8 cellular contexts compared by ENCODE assay signal in genomic region chr1:44819594-44820327, GRCh38. TPM values are rescaled to one million over a fixed set of nuclear protein-coding genes. Genes with fewer than 3 reads are reported as not detected.
DNase-seq lines count a peak whose midpoint lies in the region; ATAC-seq and TF ChIP-seq lines count a peak whose summit lies in the region.

No MANE protein-coding gene starts in this region.

- TF ChIP-seq POLR2A in ovary (IDR thresholded peaks at IDR 0.05): peak; percentile 83

- peaks cover 0 to 1% (median 0%) of the 10 kb centered on the region in 8 donors for H3K9me3 Mint-ChIP-seq in CD4-positive, alpha-beta memory T cell
- no peaks in the 10 kb centered on the region for H3K9me3 Mint-ChIP-seq in activated naive CD8-positive, alpha-beta T cell (ENCODE audit: low read depth)

- peak; percentile 2 for TF ChIP-seq EP300 in ovary (IDR thresholded peaks at IDR 0.05)

- CTCF ChIA-PET in CD4-positive, alpha-beta memory T cell (lab: Charles Lee; ENCODE audit: partially characterized antibody): interaction anchor here (0.8 to 7.3 kb wide), 12 partner anchors 13 to 483 kb away, joined by 3 to 174 read pairs (median 4); partner anchors contain the start of genes BEST4, BTBD19, DYNLT4 and PLK3

- no peaks in the 10 kb centered on the region for H3K36me3 ChIP-seq in CD4-positive, alpha-beta memory T cell (ENCODE audit: insufficient read depth, low read length)
- H3K36me3 ChIP-seq in ovary: no peaks in the 10 kb centered on the region
- H3K36me3 ChIP-seq in tibial artery: peaks cover 0 to 12% (median 0%) of the 10 kb centered on the region in 3 donors

- ATAC-seq in GM19452 (IDR thresholded peaks at IDR 0.05; ENCODE audit: unreplicated experiment) (peak; percentile 80), HG03571 (IDR thresholded peaks at IDR 0.05; ENCODE audit: unreplicated experiment) (peak; percentile 75)

- H3K4me3 Mint-ChIP-seq in CD4-positive, alpha-beta memory T cell: peak overlapping the region; percentile 91 to 96 (median 95)
- peak overlapping the region; percentile 90 for H3K4me3 Mint-ChIP-seq in activated naive CD8-positive, alpha-beta T cell

- H3K4me1 Mint-ChIP-seq in CD4-positive, alpha-beta memory T cell: peaks cover 22 to 57% (median 35%) of the 10 kb centered on the region in 4 donors
- peaks cover 42% of the 10 kb centered on the region for H3K4me1 Mint-ChIP-seq in activated naive CD8-positive, alpha-beta T cell (ENCODE audit: low read depth)

- no peaks in the 10 kb centered on the region for H3K27me3 ChIP-seq in CD4-positive, alpha-beta memory T cell (ENCODE audit: insufficient read depth, low read length)
- H3K27me3 ChIP-seq in ovary (no peaks in the 10 kb centered on the region), tibial artery (no peaks in the 10 kb centered on the region)

- POLR2A ChIA-PET in CD4-positive, alpha-beta memory T cell (lab: Charles Lee; ENCODE audit: partially characterized antibody): interaction anchor here (0.6 to 22.2 kb wide), 30 partner anchors 10 to 866 kb away, joined by 3 to 1564 read pairs (median 6); partner anchors contain the start of genes BEST4, BTBD19, DYNLT4 and EIF2B3

- peaks cover 33% of the 10 kb centered on the region for H3K4me1 ChIP-seq in CD4-positive, alpha-beta memory T cell (ENCODE audit: insufficient read depth, low read length)
- H3K4me1 ChIP-seq in ovary (ENCODE audit: insufficient read depth): peaks cover 3% of the 10 kb centered on the region
- peaks cover 0 to 27% (median 18%) of the 10 kb centered on the region in 4 donors for H3K4me1 ChIP-seq in tibial artery

- H3K9me3 ChIP-seq in CD4-positive, alpha-beta memory T cell (ENCODE audit: control insufficient read depth in 1 of 2, low read length in 2 of 2): no peaks in the 10 kb centered on the region
- H3K9me3 ChIP-seq in ovary (no peaks in the 10 kb centered on the region), tibial artery (no peaks in the 10 kb centered on the region)

- H3K27ac Mint-ChIP-seq in CD4-positive, alpha-beta memory T cell: peak overlapping the region; percentile 100
- H3K27ac Mint-ChIP-seq in activated naive CD8-positive, alpha-beta T cell: peak overlapping the region; percentile 100

- H3K4me3 ChIP-seq in CD4-positive, alpha-beta memory T cell (ENCODE audit: low read length in 2 of 2): peak overlapping the region; percentile 74 to 86
- H3K4me3 ChIP-seq in ovary: peak overlapping the region; percentile 51
- H3K4me3 ChIP-seq in tibial artery: peak overlapping the region; percentile 57 to 76

- 2 to 11% (median 3%) methylated on average over 33 to 34 of the region's 34 CpGs for WGBS in ovary, 3 donors

- no peaks in the 10 kb centered on the region for H3K27me3 Mint-ChIP-seq in CD4-positive, alpha-beta memory T cell
- no peaks in the 10 kb centered on the region for H3K27me3 Mint-ChIP-seq in activated naive CD8-positive, alpha-beta T cell

- peak overlapping the region; percentile 88 for H3K27ac ChIP-seq in CD4-positive, alpha-beta memory T cell (ENCODE audit: low read depth, low read length)
- peak overlapping the region; percentile 62 to 93 for H3K27ac ChIP-seq in ovary
- H3K27ac ChIP-seq in tibial artery: peak overlapping the region; percentile 98 to 99

- DNase-seq in CD4-positive, alpha-beta memory T cell: peak; percentile 83 to 90 (median 88)
- DNase-seq in SK-MEL-5 (ENCODE audit: low read depth, low spot score) (peak; percentile 95), head of caudate nucleus (peak in 41 of 42 donors; percentile 45 to 85 (median 67)), ovary (peak; percentile 78 to 85 (median 80)), tibial artery (peak; percentile 88 to 91)

- in situ Hi-C loops in SK-MEL-5 (cut with HindIII; ENCODE audit: low pct_unique_long_range_greater_than_20kb, low sequenced_read_pairs): no loop called here

- intact Hi-C loops in CD4-positive, alpha-beta memory T cell (cut with micrococcal nuclease): loop anchor here (1.0 to 2.0 kb wide), 4 partner anchors 10 to 88 kb away; partner anchors contain the start of gene RNU5D-1
- intact Hi-C loops in head of caudate nucleus (cut with DNase I) (loop anchor here (2.0 kb wide), 1 partner anchor 19 kb away; the partner anchor contains the start of gene PLK3), ovary (cut with DNase I) (loop anchor here in 1 of 4 donors (5.0 kb wide), 1 partner anchor 32 kb away; the partner anchor contains the start of gene BEST4), tibial artery (cut with DNase I; ENCODE audit: low total_unique reads) (no loop called here)

- H3K36me3 Mint-ChIP-seq in CD4-positive, alpha-beta memory T cell: peaks cover 0 to 5% of the 10 kb centered on the region in 2 donors
- peaks cover 3% of the 10 kb centered on the region for H3K36me3 Mint-ChIP-seq in activated naive CD8-positive, alpha-beta T cell

- TF ChIP-seq CTCF in ovary (IDR thresholded peaks at IDR 0.05) (peak in 1 of 3 donors; percentile 13), tibial artery (IDR thresholded peaks at IDR 0.05) (peak in 1 of 2 experiments; percentile 8)

RNA-seq across cellular contexts. Expression of gene BTBD19, which starts 11.4 kb away (rescaled TPM):
- total RNA-seq in CD4-positive, alpha-beta memory T cell: 10 to 100 TPM; 14.8 to 16.8 TPM
- under 1 TPM; 0.25 to 0.26 TPM for polyA plus RNA-seq in CD4-positive, alpha-beta memory T cell
- total RNA-seq in SK-MEL-5 (2014; rRNA removed; shearing (Covaris generic)): 0.69 TPM in 1 of 2 replicates, not detected in the other
- 0.77 and 0.94 TPM in 2 replicates for polyA plus RNA-seq in SK-MEL-5 (2015; cell fraction: cytosol; rRNA removed)
- 4.6 and 11.6 TPM in 2 replicates for polyA plus RNA-seq in SK-MEL-5 (2015; cell fraction: nucleus; rRNA removed)
- 10 to 100 TPM in 5 of 7 donors, 1 to 10 TPM in 2; 7.7 to 24.3 (median 19.4) TPM for total RNA-seq in ovary
- 1 to 10 TPM; 7.1 to 8.5 TPM for polyA plus RNA-seq in ovary

RNA-seq across cellular contexts. Expression of gene DYNLT4, which starts 12.6 kb away (rescaled TPM):
- total RNA-seq in CD4-positive, alpha-beta memory T cell: under 1 TPM in 1 of 2 experiments, not detected in 1; 0.47 TPM
- 1 to 10 TPM; 1.0 to 1.6 TPM for polyA plus RNA-seq in CD4-positive, alpha-beta memory T cell
- not detected in 2 replicates for total RNA-seq in SK-MEL-5 (2014; rRNA removed; shearing (Covaris generic))
- 0.64 and 0.87 TPM in 2 replicates for polyA plus RNA-seq in SK-MEL-5 (2015; cell fraction: cytosol; rRNA removed)
- not detected in 2 replicates for polyA plus RNA-seq in SK-MEL-5 (2015; cell fraction: nucleus; rRNA removed)
- total RNA-seq in ovary: 10 to 100 TPM in 1 of 7 donors, 1 to 10 TPM in 2, under 1 TPM in 4; 0.35 to 23.7 (median 0.84) TPM
- under 1 TPM in 1 of 2 donors, not detected in 1; 0.22 TPM for polyA plus RNA-seq in ovary

RNA-seq across cellular contexts. Expression of gene PLK3, which starts 19.6 kb away (rescaled TPM):
- 100 to 1,000 TPM; 151 to 153 TPM for total RNA-seq in CD4-positive, alpha-beta memory T cell
- 10 to 100 TPM; 37.3 to 43.7 TPM for polyA plus RNA-seq in CD4-positive, alpha-beta memory T cell
- 3.4 and 5.0 TPM in 2 replicates for total RNA-seq in SK-MEL-5 (2014; rRNA removed; shearing (Covaris generic))
- 11.9 and 14.0 TPM in 2 replicates for polyA plus RNA-seq in SK-MEL-5 (2015; cell fraction: cytosol; rRNA removed)
- polyA plus RNA-seq in SK-MEL-5 (2015; cell fraction: nucleus; rRNA removed): 48.2 and 66.3 TPM in 2 replicates
- 10 to 100 TPM; 12.3 to 68.6 (median 25.2) TPM for total RNA-seq in ovary
- polyA plus RNA-seq in ovary: 1 to 10 TPM; 4.2 to 9.7 TPM

RNA-seq across cellular contexts. Expression of gene PTCH2, which starts 23.3 kb away (rescaled TPM):
- 1 to 10 TPM; 1.3 to 1.4 TPM for total RNA-seq in CD4-positive, alpha-beta memory T cell
- under 1 TPM in 1 of 2 donors, not detected in 1; 0.20 TPM for polyA plus RNA-seq in CD4-positive, alpha-beta memory T cell
- total RNA-seq in SK-MEL-5 (2014; rRNA removed; shearing (Covaris generic)): 0.03 TPM in 1 of 2 replicates, not detected in the other
- polyA plus RNA-seq in SK-MEL-5 (2015; cell fraction: cytosol; rRNA removed): 0.10 and 0.14 TPM in 2 replicates
- polyA plus RNA-seq in SK-MEL-5 (2015; cell fraction: nucleus; rRNA removed): 1.2 and 1.4 TPM in 2 replicates
- total RNA-seq in ovary: 10 to 100 TPM in 5 of 7 donors, 1 to 10 TPM in 2; 1.8 to 21.2 (median 10.7) TPM
- polyA plus RNA-seq in ovary: 10 to 100 TPM in 1 of 2 donors, 1 to 10 TPM in 1; 2.4 to 14.0 TPM

RNA-seq across cellular contexts. Expression of gene BEST4, which starts 31.8 kb away (rescaled TPM):
- total RNA-seq in CD4-positive, alpha-beta memory T cell: 1 to 10 TPM; 1.2 to 1.6 TPM
- polyA plus RNA-seq in CD4-positive, alpha-beta memory T cell: under 1 TPM in 1 of 2 donors, not detected in 1; 0.20 TPM
- not detected in 2 replicates for total RNA-seq in SK-MEL-5 (2014; rRNA removed; shearing (Covaris generic))
- not detected in 2 replicates for polyA plus RNA-seq in SK-MEL-5 (2015; cell fraction: cytosol; rRNA removed)
- polyA plus RNA-seq in SK-MEL-5 (2015; cell fraction: nucleus; rRNA removed): 0.37 TPM in 1 of 2 replicates, not detected in the other
- 1 to 10 TPM in 3 of 7 donors, under 1 TPM in 4; 0.50 to 1.7 (median 0.67) TPM for total RNA-seq in ovary
- under 1 TPM; 0.25 to 0.29 TPM for polyA plus RNA-seq in ovary

Comparison
In these comparisons a context has a peak if more than half of its experiments do, and no peak if none do; other contexts are left out.
1. Peak in every context shown above with its lines: DNase-seq, ATAC-seq, H3K4me3 ChIP-seq and H3K27ac ChIP-seq.